8 cellular contexts compared by ENCODE assay signal in the genomic region with DNA sequence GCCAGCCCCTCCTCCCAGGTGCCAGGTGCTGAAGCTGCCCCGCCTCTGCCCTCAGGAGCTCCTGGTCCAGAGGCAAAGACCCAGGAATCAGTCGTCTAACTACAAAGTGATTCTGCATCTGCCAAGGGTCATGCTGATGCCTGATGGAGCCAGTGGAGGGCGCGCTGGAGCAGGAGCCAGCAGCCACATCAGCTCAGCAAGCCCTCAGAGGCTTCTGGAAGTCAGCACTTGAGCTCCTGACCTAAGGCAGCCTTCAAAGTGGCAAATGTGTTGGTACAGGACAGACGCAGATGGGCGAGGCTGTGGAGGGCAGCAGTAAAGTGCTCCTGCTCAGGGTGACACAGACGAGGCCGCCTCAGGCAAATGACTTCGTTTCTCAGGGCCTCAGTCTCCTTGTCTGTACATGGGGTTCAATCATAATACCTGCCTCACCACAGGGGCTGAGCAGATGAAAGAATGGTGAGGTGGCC. TPM values are rescaled to one million over a fixed set of nuclear protein-coding genes. Genes with fewer than 3 reads are reported as not detected.
DNase-seq lines count a peak whose midpoint lies in the region; ATAC-seq, FAIRE-seq and TF ChIP-seq lines count a peak whose summit lies in the region.

No MANE protein-coding gene starts in this region.

- H3K36me3 Mint-ChIP-seq in GM23338 (ENCODE audit: low read depth), result peaks cover 66% of the 10 kb centered on the region
- H3K36me3 Mint-ChIP-seq in activated naive CD4-positive, alpha-beta T cell treated with anti-CD3 and anti-CD28 coated beads for 36 hours (ENCODE audit: low read depth), result peaks cover 26% of the 10 kb centered on the region

- H3K27me3 ChIP-seq in GM23338 (ENCODE audit: insufficient read depth) (no peaks in the 10 kb centered on the region), keratinocyte (ENCODE audit: control insufficient read depth, extremely low read depth, insufficient read depth, low read length) (no peaks in the 10 kb centered on the region)

- H3K27me3 Mint-ChIP-seq in GM23338 (ENCODE audit: insufficient read depth, low read depth, poor library complexity), result peaks cover 10% of the 10 kb centered on the region
- no peaks in the 10 kb centered on the region for H3K27me3 Mint-ChIP-seq in activated naive CD4-positive, alpha-beta T cell treated with anti-CD3 and anti-CD28 coated beads for 36 hours (ENCODE audit: low read depth)

- H3K4me2 ChIP-seq in GM23338, result no peak overlapping the region
- H3K4me2 ChIP-seq in keratinocyte (ENCODE audit: control insufficient read depth, extremely low read depth, insufficient read depth, low read depth, low read length), result no peak overlapping the region

- no peaks in the 10 kb centered on the region for H3K4me1 ChIP-seq in GM23338 (ENCODE audit: insufficient read depth)
- no peaks in the 10 kb centered on the region for H3K4me1 ChIP-seq in keratinocyte (ENCODE audit: control insufficient read depth, extremely low read depth, insufficient read depth, low read length)

- CTCF ChIA-PET in activated naive CD4-positive, alpha-beta T cell treated with anti-CD3 and anti-CD28 coated beads for 36 hours (lab: Charles Lee), result interaction anchor here (0.6 to 2.4 kb wide), 16 partner anchors 8 to 638 kb away, joined by 3 to 31 read pairs (median 4); no protein-coding TSS in a partner anchor

- no peaks in the 10 kb centered on the region for H3K9me2 ChIP-seq in GM23338 (ENCODE audit: insufficient read depth)

- TF ChIP-seq CTCF in GM23338 (conservative IDR thresholded peaks at IDR 0.05; ENCODE audit: low read depth in 2 of 2) (peak; percentile 74 to 93), keratinocyte (optimal IDR thresholded peaks at IDR 0.05 in 1 of 3, IDR thresholded peaks at IDR 0.05 in 1 of 3, conservative IDR thresholded peaks at IDR 0.05 in 1 of 3; ENCODE audit: extremely low read depth in 1 of 3, insufficient read depth in 2 of 3, low read length in 3 of 3) (peak; percentile 78 to 83 (median 80))

- H3K9ac ChIP-seq in keratinocyte (ENCODE audit: control insufficient read depth, extremely low read depth, insufficient read depth, low read length), result no peak overlapping the region

- DNase-seq in AML-193 (lab: John Stamatoyannopoulos, UW), result peak; percentile 41 to 47
- peak; percentile 87 for DNase-seq in GM23338 (ENCODE audit: low spot score)
- DNase-seq in OCI-M1 (lab: John Stamatoyannopoulos, UW), result peak; percentile 67
- DNase-seq in activated naive CD4-positive, alpha-beta T cell treated with anti-CD3 and anti-CD28 coated beads for 36 hours, result peak; percentile 76
- DNase-seq in keratinocyte (ENCODE audit: low read depth, low spot score), result no peak
- DNase-seq in stimulated activated CD8-positive, alpha-beta memory T cell treated with anti-CD3 and anti-CD28 coated beads, Interleukin-4, amount 100 ng/mL, for 24 hours (ENCODE audit: low read depth), result peak; percentile 36
- no peak for DNase-seq in effector CD8-positive, alpha-beta T cell (lab: John Stamatoyannopoulos, UW)

- no peak overlapping the region for H3K4me3 ChIP-seq in GM23338
- H3K4me3 ChIP-seq in keratinocyte (ENCODE audit: control insufficient read depth in 2 of 3, extremely low read depth in 1 of 3, insufficient read depth in 2 of 3, low read depth in 1 of 3, low read length in 3 of 3), result no peak overlapping the region

- peak; percentile 84 for ATAC-seq in GM23338
- no peak for ATAC-seq in GM21367 (IDR thresholded peaks at IDR 0.05; ENCODE audit: unreplicated experiment)

- H3K4me3 Mint-ChIP-seq in GM23338, result no peak overlapping the region
- H3K4me3 Mint-ChIP-seq in activated naive CD4-positive, alpha-beta T cell treated with anti-CD3 and anti-CD28 coated beads for 36 hours, result no peak overlapping the region

- H3K9me3 Mint-ChIP-seq in GM23338, result no peaks in the 10 kb centered on the region; the same call in 2 of the 3 replicates
- no peaks in the 10 kb centered on the region for H3K9me3 Mint-ChIP-seq in activated naive CD4-positive, alpha-beta T cell treated with anti-CD3 and anti-CD28 coated beads for 36 hours

- no peaks in the 10 kb centered on the region for H3K9me3 ChIP-seq in keratinocyte (ENCODE audit: control insufficient read depth, low read depth, low read length)

- H2AFZ ChIP-seq in GM23338 (no peak overlapping the region), keratinocyte (ENCODE audit: control insufficient read depth, low read length) (no peak overlapping the region)

- H3K4me1 Mint-ChIP-seq in GM23338, result no peaks in the 10 kb centered on the region
- no peaks in the 10 kb centered on the region for H3K4me1 Mint-ChIP-seq in activated naive CD4-positive, alpha-beta T cell treated with anti-CD3 and anti-CD28 coated beads for 36 hours (ENCODE audit: low read depth)

- no peak for FAIRE-seq in keratinocyte (lab: Jason Lieb, UNC)

- H3K36me3 ChIP-seq in GM23338 (ENCODE audit: insufficient read depth), result peaks cover 19% of the 10 kb centered on the region
- H3K36me3 ChIP-seq in keratinocyte (ENCODE audit: control insufficient read depth in 2 of 2, extremely low read depth in 1 of 2, insufficient read depth in 2 of 2, low read length in 2 of 2), result peaks cover 22 to 32% of the 10 kb centered on the region in 2 experiments

- H3F3A ChIP-seq in GM23338 (replicated peaks; ENCODE audit: low read depth), result no peaks in the 10 kb centered on the region

- no peak overlapping the region for H3K27ac Mint-ChIP-seq in GM23338
- no peak overlapping the region for H3K27ac Mint-ChIP-seq in activated naive CD4-positive, alpha-beta T cell treated with anti-CD3 and anti-CD28 coated beads for 36 hours

- H3K27ac ChIP-seq in GM23338 (ENCODE audit: low read depth) (no peak overlapping the region), keratinocyte (ENCODE audit: control insufficient read depth, insufficient read depth, low read length) (no peak overlapping the region)

- intact Hi-C loops in activated naive CD4-positive, alpha-beta T cell treated with anti-CD3 and anti-CD28 coated beads for 36 hours (cut with micrococcal nuclease), result loop anchor here (1.0 kb wide), 3 partner anchors 55 to 105 kb away; no protein-coding TSS in a partner anchor

- H3K9me1 ChIP-seq in keratinocyte (ENCODE audit: control insufficient read depth, extremely low read depth, insufficient read depth, low read length), result no peaks in the 10 kb centered on the region

- dilution Hi-C loops in keratinocyte (cut with MboI; ENCODE audit: extremely low pct_ligation_motif_present, low sequenced_read_pairs), result no loop called here

- H3K79me2 ChIP-seq in GM23338 (replicated peaks; ENCODE audit: insufficient read depth) (no peaks in the 10 kb centered on the region), keratinocyte (ENCODE audit: control insufficient read depth, insufficient read depth, low read length) (no peaks in the 10 kb centered on the region)

- H4K20me1 ChIP-seq in GM23338 (replicated peaks; ENCODE audit: insufficient read depth), result peaks cover 13% of the 10 kb centered on the region; the same call in 1 of the 2 replicates
- no peaks in the 10 kb centered on the region for H4K20me1 ChIP-seq in keratinocyte (ENCODE audit: control insufficient read depth, extremely low read depth, insufficient read depth, low read length)

TF ChIP-seq in GM23338, 12 proteins besides CTCF, POLR2A, EP300 and RAD21 (continues in another document):
- TF ChIP-seq POLR2AphosphoS5 (IDR thresholded peaks at IDR 0.05; ENCODE audit: low read depth), result no peak

RNA-seq across cellular contexts. Expression of gene C12orf43, which starts 10.9 kb away (rescaled TPM):
- 9.8 and 15.2 TPM in 2 replicates for total RNA-seq in GM23338 (2014; rRNA removed; shearing (Covaris generic))
- polyA plus RNA-seq in GM23338 (2016; fragmentation: Nextera tagmentation; extraction: Ambion mirVana) (19.6 and 20.7 TPM in 2 replicates), keratinocyte (12.3 to 16.9 TPM (median 12.8 TPM) in 3 replicates)
- total RNA-seq in activated naive CD4-positive, alpha-beta T cell treated with anti-CD3 and anti-CD28 coated beads for 36 hours, result 10 to 100 TPM; 14.1 to 15.0 TPM
- polyA plus RNA-seq in keratinocyte (2011; ENCODE audit: low read depth), result 6.0 TPM
- polyA plus RNA-seq in keratinocyte (2011; cell fraction: cytosol; rRNA removed), result 12.1 and 16.4 TPM in 2 replicates
- polyA plus RNA-seq in keratinocyte (2011; cell fraction: nucleus; rRNA removed), result 15.4 and 15.7 TPM in 2 replicates
- 5.7 and 16.5 TPM in 2 replicates for polyA plus RNA-seq in keratinocyte (2012; ENCODE audit: low replicate concordance)
- 4.8 to 8.4 TPM (median 5.2 TPM) in 3 replicates for polyA minus RNA-seq in keratinocyte
- polyA minus RNA-seq in keratinocyte (2011; cell fraction: cytosol; rRNA and poly(A)+ RNA removed), result 5.4 TPM
- polyA minus RNA-seq in keratinocyte (2011; cell fraction: nucleus; rRNA and poly(A)+ RNA removed), result 3.8 and 5.7 TPM in 2 replicates

RNA-seq across cellular contexts. Expression of gene HNF1A, which starts 27.0 kb away (rescaled TPM):
- not detected in 2 replicates for total RNA-seq in GM23338 (2014; rRNA removed; shearing (Covaris generic))
- polyA plus RNA-seq in GM23338 (2016; fragmentation: Nextera tagmentation; extraction: Ambion mirVana) (0.10 and 0.11 TPM in 2 replicates), keratinocyte (not detected in 3 replicates)
- total RNA-seq in activated naive CD4-positive, alpha-beta T cell treated with anti-CD3 and anti-CD28 coated beads for 36 hours, result not detected
- not detected for polyA plus RNA-seq in keratinocyte (2011; ENCODE audit: low read depth)
- not detected in 2 replicates for polyA plus RNA-seq in keratinocyte (2011; cell fraction: cytosol; rRNA removed)
- polyA plus RNA-seq in keratinocyte (2011; cell fraction: nucleus; rRNA removed), result not detected in 2 replicates
- polyA plus RNA-seq in keratinocyte (2012; ENCODE audit: low replicate concordance), result not detected in 2 replicates
- polyA minus RNA-seq in keratinocyte, result not detected in 3 replicates
- not detected for polyA minus RNA-seq in keratinocyte (2011; cell fraction: cytosol; rRNA and poly(A)+ RNA removed)
- polyA minus RNA-seq in keratinocyte (2011; cell fraction: nucleus; rRNA and poly(A)+ RNA removed), result not detected in 2 replicates

RNA-seq across cellular contexts. Expression of gene OASL, which starts 33.7 kb away (rescaled TPM):
- total RNA-seq in GM23338 (2014; rRNA removed; shearing (Covaris generic)), result not detected in 2 replicates
- polyA plus RNA-seq in GM23338 (2016; fragmentation: Nextera tagmentation; extraction: Ambion mirVana) (not detected in 2 replicates), keratinocyte (3.6 to 6.2 TPM (median 4.5 TPM) in 3 replicates)
- total RNA-seq in activated naive CD4-positive, alpha-beta T cell treated with anti-CD3 and anti-CD28 coated beads for 36 hours, result 10 to 100 TPM; 12.4 to 13.4 TPM
- 7.1 TPM for polyA plus RNA-seq in keratinocyte (2011; ENCODE audit: low read depth)
- 2.0 and 2.4 TPM in 2 replicates for polyA plus RNA-seq in keratinocyte (2011; cell fraction: cytosol; rRNA removed)
- 2.5 and 2.6 TPM in 2 replicates for polyA plus RNA-seq in keratinocyte (2011; cell fraction: nucleus; rRNA removed)
- 5.6 and 24.2 TPM in 2 replicates for polyA plus RNA-seq in keratinocyte (2012; ENCODE audit: low replicate concordance)
- 2.7 to 5.1 TPM (median 2.7 TPM) in 3 replicates for polyA minus RNA-seq in keratinocyte
- 2.7 TPM for polyA minus RNA-seq in keratinocyte (2011; cell fraction: cytosol; rRNA and poly(A)+ RNA removed)
- polyA minus RNA-seq in keratinocyte (2011; cell fraction: nucleus; rRNA and poly(A)+ RNA removed), result 2.6 and 2.7 TPM in 2 replicates

Comparison
In these comparisons a context has a peak if more than half of its experiments do, and no peak if none do; other contexts are left out.
1. DNase-seq: peak in AML-193 (2 of 2), GM23338 (single experiment), OCI-M1 (single experiment), activated naive CD4-positive, alpha-beta T cell treated with anti-CD3 and anti-CD28 coated beads for 36 hours (single experiment) and stimulated activated CD8-positive, alpha-beta memory T cell treated with anti-CD3 and anti-CD28 coated beads, Interleukin-4, amount 100 ng/mL, for 24 hours (single experiment); none in keratinocyte (single experiment) and effector CD8-positive, alpha-beta T cell (single experiment).
2. RNA of gene OASL, which starts 33.7 kb away (total RNA-seq): 12.4 to 13.4 TPM in activated naive CD4-positive, alpha-beta T cell treated with anti-CD3 and anti-CD28 coated beads for 36 hours; not detected in GM23338; every median in the first group is over 10 times any median in the second.